19 cellular contexts compared by ENCODE assay signal in the genomic region with DNA sequence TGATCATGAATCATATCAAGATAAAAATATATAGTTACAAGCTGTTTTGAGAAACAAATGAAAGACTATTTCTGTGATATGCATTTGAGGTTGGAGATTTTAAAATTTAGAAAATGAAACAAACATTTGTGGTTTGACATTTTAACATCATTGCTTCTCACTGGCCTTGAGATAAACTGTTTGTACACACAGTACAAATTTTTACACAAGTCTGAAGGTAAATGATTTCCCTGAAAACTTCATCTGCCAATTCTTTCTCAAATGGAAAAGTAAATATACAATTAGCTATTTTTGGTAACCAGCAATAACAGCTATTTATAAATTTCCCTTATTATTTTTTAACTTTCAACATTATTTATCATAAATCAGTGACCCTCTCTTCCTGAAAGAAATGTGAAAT. TPM values are rescaled to one million over a fixed set of nuclear protein-coding genes. Genes with fewer than 3 reads are reported as not detected.
DNase-seq lines count a peak whose midpoint lies in the region; ATAC-seq, FAIRE-seq and TF ChIP-seq lines count a peak whose summit lies in the region.
"Had no signal": no experiment of that assay in that cellular context is flagged by ENCODE, and none has a peak within 500 bp of the region (broad histone marks: within the 10 kb centered on the region; RNA-seq: fewer than 3 reads in every experiment).

No MANE protein-coding gene starts in this region.

- no peaks in the 10 kb centered on the region for H3K27me3 ChIP-seq in liver (ENCODE audit: control insufficient read depth in 4 of 4, insufficient read depth in 4 of 4, low read length in 3 of 4)
- no peaks in the 10 kb centered on the region for H3K27me3 ChIP-seq in HepG2 (ENCODE audit: control insufficient read depth in 1 of 2, insufficient read depth in 2 of 2, low read length in 2 of 2)
- no peaks in the 10 kb centered on the region for H3K27me3 ChIP-seq in esophagus muscularis mucosa
- H3K27me3 ChIP-seq in adrenal gland, result no peaks in the 10 kb centered on the region

- H3K4me1 ChIP-seq in liver (ENCODE audit: control insufficient read depth in 4 of 4, insufficient read depth in 4 of 4, low read length in 3 of 4), result peaks cover 0 to 8% (median 4%) of the 10 kb centered on the region in 4 donors
- H3K4me1 ChIP-seq in HepG2 (ENCODE audit: insufficient read depth, low read length), result no peaks in the 10 kb centered on the region
- no peaks in the 10 kb centered on the region for H3K4me1 ChIP-seq in esophagus muscularis mucosa
- peaks cover 4 to 6% of the 10 kb centered on the region in 2 donors for H3K4me1 ChIP-seq in adrenal gland (replicated peaks in 1 of 2)
- H3K4me1 ChIP-seq: A549, Caco-2 had no signal

- FAIRE-seq in HepG2 (lab: Jason Lieb, UNC), result no peak
- peak; percentile 23 for FAIRE-seq in RCC 7860 (lab: Jason Lieb, UNC)
- FAIRE-seq: A549, GM12878 had no signal

- POLR2A ChIA-PET in HepG2 (lab: Yijun Ruan, JAX), result no interaction called here

- H3K27ac ChIP-seq in liver (ENCODE audit: low read depth in 1 of 2, low read length in 2 of 2) (no peak overlapping the region), HepG2 (ENCODE audit: extremely low read length, insufficient read depth, low read length) (no peak overlapping the region), esophagus muscularis mucosa (replicated peaks in 1 of 4) (no peak overlapping the region), adrenal gland (no peak overlapping the region)
- H3K27ac ChIP-seq: 22Rv1, A549 had no signal

- H3K9ac ChIP-seq in liver (ENCODE audit: low read depth in 1 of 2, low read length in 2 of 2) (no peak overlapping the region), HepG2 (ENCODE audit: insufficient read depth, low read depth, low read length) (no peak overlapping the region)

- ATAC-seq in HepG2 (no peak), left lobe of liver (peak; percentile 56)
- ATAC-seq: A549; CD8-positive, alpha-beta T cell; GM12878; GM23338; HCT116 had no signal

- H4K20me1 ChIP-seq in HepG2 (ENCODE audit: insufficient read depth, low read length), result no peaks in the 10 kb centered on the region

- TF ChIP-seq RAD21 in liver (IDR thresholded peaks at IDR 0.05), result no peak
- TF ChIP-seq RAD21 in HepG2 (CRISPR knock-in tag; IDR thresholded peaks at IDR 0.05), result no peak

- no peak for TF ChIP-seq POLR2A in HepG2 (IDR thresholded peaks at IDR 0.05; ENCODE audit: insufficient read depth in 1 of 2, low read depth in 2 of 2, low read length in 2 of 2)
- TF ChIP-seq POLR2A in esophagus muscularis mucosa (IDR thresholded peaks at IDR 0.05; ENCODE audit: low read depth), result no peak
- no peak for TF ChIP-seq POLR2A in adrenal gland (IDR thresholded peaks at IDR 0.05)

- no peak overlapping the region for H2AFZ ChIP-seq in HepG2 (ENCODE audit: low read length)
- H2AFZ ChIP-seq: GM23338 had no signal

- intact Hi-C loops in HepG2 (cut with micrococcal nuclease; ENCODE audit: unreplicated experiment), result no loop called here
- intact Hi-C loops in esophagus muscularis mucosa (cut with DNase I), result no loop called here
- intact Hi-C loops in adrenal gland (cut with DNase I), result no loop called here

- H3K4me3 ChIP-seq in liver (ENCODE audit: low read depth in 1 of 3, low read length in 3 of 3) (no peak overlapping the region), HepG2 (replicated peaks in 1 of 3; ENCODE audit: insufficient read depth in 1 of 3, low read depth in 2 of 3, low read length in 3 of 3) (no peak overlapping the region), esophagus muscularis mucosa (no peak overlapping the region), adrenal gland (no peak overlapping the region)
- H3K4me3 ChIP-seq: A549, GM12878, GM23338 had no signal

- CTCF ChIA-PET in HepG2 (lab: Yijun Ruan, JAX; ENCODE audit: low intra/inter-chr PET ratio, low total read pairs), result no interaction called here

- no peak for DNase-seq in HepG2 (ENCODE audit: low spot score)
- DNase-seq in RCC 7860 (ENCODE audit: low spot score), result no peak
- no peak for DNase-seq in left lobe of liver (ENCODE audit: low spot score)
- no peak for DNase-seq in esophagus muscularis mucosa (ENCODE audit: extremely low spot score)
- DNase-seq in GM13977 (ENCODE audit: low spot score), result no peak
- DNase-seq in adrenal gland, result no peak
- DNase-seq: C1 segment of cervical spinal cord; Caco-2; CD8-positive, alpha-beta T cell; DMS153; DND-41; GDM1; H9 had no signal

- TF ChIP-seq CTCF in liver (IDR thresholded peaks at IDR 0.05; ENCODE audit: low read depth, low read length, missing input control), result no peak
- no peak for TF ChIP-seq CTCF in HepG2 (CRISPR knock-in tag; IDR thresholded peaks at IDR 0.05)
- TF ChIP-seq CTCF in esophagus muscularis mucosa (IDR thresholded peaks at IDR 0.05), result no peak
- no peak for TF ChIP-seq CTCF in GM13977 (IDR thresholded peaks at IDR 0.05; ENCODE audit: extremely low read depth, insufficient read depth, missing control alignments)
- no peak for TF ChIP-seq CTCF in adrenal gland (IDR thresholded peaks at IDR 0.05)

- H3K4me2 ChIP-seq in HepG2 (ENCODE audit: low read depth, low read length), result no peak overlapping the region
- H3K4me2 ChIP-seq: A549, GM23338 had no signal

- no peak for TF ChIP-seq EP300 in HepG2 (IDR thresholded peaks at IDR 0.05; ENCODE audit: low read depth in 2 of 2, low read length in 2 of 2)
- no peak for TF ChIP-seq EP300 in HepG2 (CRISPR knock-in tag; IDR thresholded peaks at IDR 0.05; ENCODE audit: borderline replicate concordance)
- no peak for TF ChIP-seq EP300 in esophagus muscularis mucosa (IDR thresholded peaks at IDR 0.05)

- H3K36me3 ChIP-seq in liver (ENCODE audit: control insufficient read depth in 4 of 4, insufficient read depth in 3 of 4, low read depth in 1 of 4, low read length in 3 of 4) (peaks cover 0 to 2% (median 0%) of the 10 kb centered on the region in 4 donors), HepG2 (replicated peaks in 1 of 2; ENCODE audit: control insufficient read depth in 1 of 2, insufficient read depth in 2 of 2, low read length in 2 of 2) (no peaks in the 10 kb centered on the region), esophagus muscularis mucosa (peaks cover 0 to 14% (median 0%) of the 10 kb centered on the region in 4 donors), adrenal gland (replicated peaks in 1 of 2) (no peaks in the 10 kb centered on the region)

- H3K79me2 ChIP-seq in HepG2 (ENCODE audit: insufficient read depth, low read length), result no peaks in the 10 kb centered on the region

- in situ Hi-C loops in HepG2 (cut with HindIII; ENCODE audit: extremely low pct_ligation_motif_present, low pct_unique_long_range_greater_than_20kb) (no loop called here), GM13977 (cut with MboI; ENCODE audit: low pct_unique_long_range_greater_than_20kb, low sequenced_read_pairs, unreplicated experiment) (no loop called here)

- H3K9me3 ChIP-seq in liver (ENCODE audit: control insufficient read depth in 4 of 4, low read length in 3 of 4) (no peaks in the 10 kb centered on the region), HepG2 (ENCODE audit: low read length) (no peaks in the 10 kb centered on the region), esophagus muscularis mucosa (no peaks in the 10 kb centered on the region), adrenal gland (replicated peaks in 1 of 3) (no peaks in the 10 kb centered on the region)
- H3K9me3 ChIP-seq: A549, Caco-2 had no signal

- BruUV-seq in HepG2 (replicated peaks; lab: Mats Ljungman, UMichigan), result no TSS peak

TF ChIP-seq in liver, 16 proteins besides CTCF, POLR2A, EP300 and RAD21 (continues in another document):
- TF ChIP-seq HNF4A (conservative IDR thresholded peaks at IDR 0.05) (peak; percentile 29 to 30), RXRA (IDR thresholded peaks at IDR 0.05) (no peak), EGR1 (IDR thresholded peaks at IDR 0.05; ENCODE audit: low read depth in 2 of 2) (peak in 1 of 2 donors; percentile 46), TAF1 (conservative IDR thresholded peaks at IDR 0.05) (no peak), SP1 (IDR thresholded peaks at IDR 0.05) (peak; percentile 53), JUND (IDR thresholded peaks at IDR 0.05) (peak in 1 of 2 donors; percentile 27)

TF ChIP-seq in HepG2, 621 proteins besides CTCF, POLR2A, EP300 and RAD21 (continues in another document):
- no peak for TF ChIP-seq ZNF263 (CRISPR knock-in tag; IDR thresholded peaks at IDR 0.05)
- no peak for TF ChIP-seq SYNCRIP (IDR thresholded peaks at IDR 0.05; ENCODE audit: insufficient read depth, low read depth, low read length)
- no peak for TF ChIP-seq EED (CRISPR knock-in tag; IDR thresholded peaks at IDR 0.05)
- no peak for TF ChIP-seq PHF20 (CRISPR knock-in tag; IDR thresholded peaks at IDR 0.05)
- no peak for TF ChIP-seq REXO4 (CRISPR knock-in tag; IDR thresholded peaks at IDR 0.05; ENCODE audit: borderline replicate concordance)
- no peak for TF ChIP-seq HMGA1 (CRISPR knock-in tag; conservative IDR thresholded peaks at IDR 0.05)
- no peak for TF ChIP-seq ISX (CRISPR knock-in tag; conservative IDR thresholded peaks at IDR 0.05)

RNA-seq across cellular contexts. Expression of gene ZNF800, which starts 38.6 kb away (rescaled TPM):
- total RNA-seq in liver (10 to 100 TPM; 14.1 to 15.2 TPM), HepG2 (2016; rRNA removed; fragmentation: Illumina TruSeq; extraction: Trizol) (12.7 and 13.7 TPM in 2 replicates), left lobe of liver (13.0 TPM), esophagus muscularis mucosa (10 to 100 TPM; 24.7 to 35.6 (median 27.9) TPM), adrenal gland (10 to 100 TPM; 17.5 to 41.6 (median 30.5) TPM)
- polyA plus RNA-seq in liver (10 to 100 TPM in 1 of 2 donors, 1 to 10 TPM in 1; 4.8 to 11.5 TPM), HepG2 (2011; rRNA removed) (5.3 and 7.1 TPM in 2 replicates), adrenal gland (10 to 100 TPM; 11.0 to 21.5 (median 15.4) TPM)
- 3.6 and 6.0 TPM in 2 replicates for total RNA-seq in HepG2 (2016; cell fraction: cytosol; rRNA removed; fragmentation: Illumina TruSeq; extraction: Trizol; ENCODE audit: low read depth)
- total RNA-seq in HepG2 (2016; cell fraction: insoluble cytoplasmic fraction; rRNA removed; fragmentation: Illumina TruSeq; extraction: Trizol), result 12.3 and 16.2 TPM in 2 replicates
- total RNA-seq in HepG2 (2016; cell fraction: membrane; rRNA removed; fragmentation: Illumina TruSeq; extraction: Trizol), result 8.6 and 10.9 TPM in 2 replicates
- 19.8 and 22.2 TPM in 2 replicates for total RNA-seq in HepG2 (2016; cell fraction: nucleus; rRNA removed; fragmentation: Illumina TruSeq; extraction: Trizol)
- polyA plus RNA-seq in HepG2 (2011; cell fraction: cytosol; rRNA removed), result 2.1 and 4.5 TPM in 2 replicates
- 11.8 and 13.5 TPM in 2 replicates for polyA plus RNA-seq in HepG2 (2011; cell fraction: nucleus; rRNA removed)
- polyA plus RNA-seq in HepG2 (2012), result 5.5 and 7.3 TPM in 2 replicates
- 0.34 and 0.62 TPM in 2 replicates for polyA plus RNA-seq in HepG2 (2016; cell fraction: cytosol; fragmentation: Illumina TruSeq; extraction: Trizol; ENCODE audit: low read depth)
- 8.3 and 8.5 TPM in 2 replicates for polyA plus RNA-seq in HepG2 (2016; cell fraction: insoluble cytoplasmic fraction; fragmentation: Illumina TruSeq; extraction: Trizol; ENCODE audit: low read depth)
- polyA plus RNA-seq in HepG2 (2016; cell fraction: membrane; fragmentation: Illumina TruSeq; extraction: Trizol; ENCODE audit: low read depth), result 1.1 and 1.2 TPM in 2 replicates
- polyA plus RNA-seq in HepG2 (2016; cell fraction: nucleus; fragmentation: Illumina TruSeq; extraction: Trizol; ENCODE audit: insufficient read depth, low read depth), result 21.9 and 22.5 TPM in 2 replicates
- polyA minus RNA-seq in HepG2 (2011; rRNA and poly(A)+ RNA removed; ENCODE audit: low replicate concordance), result 5.9 and 15.6 TPM in 2 replicates
- polyA minus RNA-seq in HepG2 (2011; cell fraction: cytosol; rRNA and poly(A)+ RNA removed), result 10.8 and 14.6 TPM in 2 replicates
- polyA minus RNA-seq in HepG2 (2011; cell fraction: nucleus; rRNA and poly(A)+ RNA removed), result 62.7 and 74.1 TPM in 2 replicates
